ENCODE assay signal across 17 cellular contexts in genomic region chr12:56709759-56710376, GRCh38. TPM values are rescaled to one million over a fixed set of nuclear protein-coding genes. Genes with fewer than 3 reads are reported as not detected.
DNase-seq lines count a peak whose midpoint lies in the region; ATAC-seq and TF ChIP-seq lines count a peak whose summit lies in the region.
"Had no signal": no experiment of that assay in that cellular context is flagged by ENCODE, and none has a peak within 500 bp of the region (broad histone marks: within the 10 kb centered on the region; RNA-seq: fewer than 3 reads in every experiment).

No MANE protein-coding gene starts in this region.

- H3K9me3 Mint-ChIP-seq in activated T-cell treated with anti-CD3 and anti-CD28 coated beads, Interleukin-2, amount 50 U/mL, for 72 hours: no peaks in the 10 kb centered on the region
- H3K9me3 Mint-ChIP-seq in central memory CD8-positive, alpha-beta T cell: no peaks in the 10 kb centered on the region
- no peaks in the 10 kb centered on the region for H3K9me3 Mint-ChIP-seq in stimulated activated memory B cell treated with anti-CD40 and anti-IgM and Interleukin-4, amounts not matched to agents 10 μg/mL and 1 μg/mL and 100 μg/mL, for 72 hours
- H3K9me3 Mint-ChIP-seq: activated CD4-positive, alpha-beta memory T cell treated with anti-CD3 and anti-CD28 coated beads, Interleukin-2, amount 10 ng/mL, durations not matched to agents 7 days and 5 days; stimulated activated naive CD8-positive, alpha-beta T cell treated with anti-CD3 and anti-CD28 coated beads, Interleukin-15, Interleukin-2, amounts not matched to agents 100 ng/mL and 50 ng/mL, for 24 hours had no signal

- peaks cover 5% of the 10 kb centered on the region for H3K4me1 Mint-ChIP-seq in activated T-cell treated with anti-CD3 and anti-CD28 coated beads, Interleukin-2, amount 50 U/mL, for 72 hours (ENCODE audit: low read depth)
- H3K4me1 Mint-ChIP-seq in central memory CD8-positive, alpha-beta T cell: no peaks in the 10 kb centered on the region
- no peaks in the 10 kb centered on the region for H3K4me1 Mint-ChIP-seq in stimulated activated memory B cell treated with anti-CD40 and anti-IgM and Interleukin-4, amounts not matched to agents 10 μg/mL and 1 μg/mL and 100 μg/mL, for 72 hours

- H3K36me3 Mint-ChIP-seq in activated T-cell treated with anti-CD3 and anti-CD28 coated beads, Interleukin-2, amount 50 U/mL, for 72 hours (ENCODE audit: insufficient read depth in 2 of 2): peaks cover 4 to 20% of the 10 kb centered on the region in 2 donors
- peaks cover 38% of the 10 kb centered on the region for H3K36me3 Mint-ChIP-seq in central memory CD8-positive, alpha-beta T cell (ENCODE audit: insufficient read depth)
- peaks cover 25% of the 10 kb centered on the region for H3K36me3 Mint-ChIP-seq in stimulated activated memory B cell treated with anti-CD40 and anti-IgM and Interleukin-4, amounts not matched to agents 10 μg/mL and 1 μg/mL and 100 μg/mL, for 72 hours

- no peak overlapping the region for H3K4me3 ChIP-seq in HUES48 (ENCODE audit: low read depth, low read length)
- no peak overlapping the region for H3K4me3 ChIP-seq in BE2C (ENCODE audit: low read depth, low read length)
- H3K4me3 ChIP-seq: breast epithelium, upper lobe of right lung had no signal

- no peak overlapping the region for H3K4me3 Mint-ChIP-seq in activated T-cell treated with anti-CD3 and anti-CD28 coated beads, Interleukin-2, amount 50 U/mL, for 72 hours
- H3K4me3 Mint-ChIP-seq in central memory CD8-positive, alpha-beta T cell: no peak overlapping the region
- H3K4me3 Mint-ChIP-seq in stimulated activated memory B cell treated with anti-CD40 and anti-IgM and Interleukin-4, amounts not matched to agents 10 μg/mL and 1 μg/mL and 100 μg/mL, for 72 hours: no peak overlapping the region
- H3K4me3 Mint-ChIP-seq: activated CD4-positive, alpha-beta memory T cell treated with anti-CD3 and anti-CD28 coated beads, Interleukin-2, amount 10 ng/mL, durations not matched to agents 7 days and 5 days; stimulated activated naive CD8-positive, alpha-beta T cell treated with anti-CD3 and anti-CD28 coated beads, Interleukin-15, Interleukin-2, amounts not matched to agents 100 ng/mL and 50 ng/mL, for 24 hours had no signal

- no peak for TF ChIP-seq CTCF in BE2C (IDR thresholded peaks at IDR 0.05; ENCODE audit: low read depth, low read length)

- no peak overlapping the region for H3K9ac ChIP-seq in HUES48 (ENCODE audit: low read depth, low read length)

- peak overlapping the region; percentile 18 for H3K27ac ChIP-seq in HUES48 (ENCODE audit: low read depth, low read length)
- H3K27ac ChIP-seq: breast epithelium, neutrophil, upper lobe of right lung had no signal

- peak; percentile 20 to 25 for ATAC-seq in activated T-cell treated with anti-CD3 and anti-CD28 coated beads, Interleukin-2, amount 50 U/mL, for 72 hours (replicated peaks in 1 of 2)
- ATAC-seq in central memory CD8-positive, alpha-beta T cell (replicated peaks; ENCODE audit: extremely low read depth, poor library complexity, severe bottlenecking): no peak
- no peak for ATAC-seq in stimulated activated memory B cell treated with anti-CD40 and anti-IgM and Interleukin-4, amounts not matched to agents 10 μg/mL and 1 μg/mL and 100 μg/mL, for 72 hours
- ATAC-seq in HG02571 (IDR thresholded peaks at IDR 0.05; ENCODE audit: unreplicated experiment): no peak
- ATAC-seq: upper lobe of right lung had no signal

- DNase-seq in activated T-cell treated with anti-CD3 and anti-CD28 coated beads, Interleukin-2, amount 50 U/mL, for 72 hours: no peak
- DNase-seq in activated T-cell treated with anti-CD3 and anti-CD28 coated beads, Interleukin-2, amount 50 U/mL, for 1 hour: no peak
- DNase-seq in central memory CD8-positive, alpha-beta T cell (ENCODE audit: low spot score in 2 of 2): no peak
- DNase-seq in BE2C (no peak), NCI-H345 treated with DMSO at 0.1 percent for 48 hours (lab: John Stamatoyannopoulos, UW; ENCODE audit: unreplicated experiment) (no peak)
- DNase-seq: activated CD4-positive, alpha-beta memory T cell treated with anti-CD3 and anti-CD28 coated beads, Interleukin-2, amount 10 ng/mL, durations not matched to agents 7 days and 5 days; dermis blood vessel endothelial cell; NCI-H1436 treated with DMSO at 0.1 percent for 48 hours; NCI-H2171 treated with DMSO at 0.1 percent for 48 hours; NCI-H774 had no signal

- H3K27me3 Mint-ChIP-seq in activated T-cell treated with anti-CD3 and anti-CD28 coated beads, Interleukin-2, amount 50 U/mL, for 72 hours (ENCODE audit: low read depth): no peaks in the 10 kb centered on the region
- H3K27me3 Mint-ChIP-seq in central memory CD8-positive, alpha-beta T cell: no peaks in the 10 kb centered on the region
- H3K27me3 Mint-ChIP-seq in stimulated activated memory B cell treated with anti-CD40 and anti-IgM and Interleukin-4, amounts not matched to agents 10 μg/mL and 1 μg/mL and 100 μg/mL, for 72 hours: no peaks in the 10 kb centered on the region
- H3K27me3 Mint-ChIP-seq: activated CD4-positive, alpha-beta memory T cell treated with anti-CD3 and anti-CD28 coated beads, Interleukin-2, amount 10 ng/mL, durations not matched to agents 7 days and 5 days; stimulated activated naive CD8-positive, alpha-beta T cell treated with anti-CD3 and anti-CD28 coated beads, Interleukin-15, Interleukin-2, amounts not matched to agents 100 ng/mL and 50 ng/mL, for 24 hours had no signal

- H3K27ac Mint-ChIP-seq in activated T-cell treated with anti-CD3 and anti-CD28 coated beads, Interleukin-2, amount 50 U/mL, for 72 hours: no peak overlapping the region
- H3K27ac Mint-ChIP-seq in central memory CD8-positive, alpha-beta T cell (ENCODE audit: low read depth): peak overlapping the region; percentile 42
- peak overlapping the region; percentile 59 for H3K27ac Mint-ChIP-seq in stimulated activated memory B cell treated with anti-CD40 and anti-IgM and Interleukin-4, amounts not matched to agents 10 μg/mL and 1 μg/mL and 100 μg/mL, for 72 hours
- H3K27ac Mint-ChIP-seq: activated CD4-positive, alpha-beta memory T cell treated with anti-CD3 and anti-CD28 coated beads, Interleukin-2, amount 10 ng/mL, durations not matched to agents 7 days and 5 days had no signal

- H3K9me3 ChIP-seq in HUES48 (ENCODE audit: control insufficient read depth, insufficient read depth, low read length) (no peaks in the 10 kb centered on the region), BE2C (no peaks in the 10 kb centered on the region)
- H3K9me3 ChIP-seq: breast epithelium, neutrophil, upper lobe of right lung had no signal

- H3K4me1 ChIP-seq in HUES48 (ENCODE audit: control insufficient read depth, insufficient read depth, low read length) (no peaks in the 10 kb centered on the region), BE2C (no peaks in the 10 kb centered on the region)
- H3K4me1 ChIP-seq: upper lobe of right lung had no signal

- H3K27me3 ChIP-seq in HUES48 (ENCODE audit: control insufficient read depth, insufficient read depth, low read length): no peaks in the 10 kb centered on the region
- H3K27me3 ChIP-seq in BE2C: no peaks in the 10 kb centered on the region
- H3K27me3 ChIP-seq: breast epithelium, neutrophil, upper lobe of right lung had no signal

- H3K36me3 ChIP-seq in HUES48 (ENCODE audit: control insufficient read depth, insufficient read depth, low read length) (peaks cover 40% of the 10 kb centered on the region), BE2C (peaks cover 41% of the 10 kb centered on the region)
- H3K36me3 ChIP-seq: breast epithelium had no signal

RNA-seq across cellular contexts. Expression of gene NACA, which starts 15.2 kb away (rescaled TPM):
- total RNA-seq in activated T-cell treated with anti-CD3 and anti-CD28 coated beads, Interleukin-2, amount 50 U/mL, for 72 hours: 100 to 1,000 TPM; 903 to 922 TPM
- 1,068 TPM for polyA plus RNA-seq in BE2C (2012; ENCODE audit: insufficient read depth, insufficient read length, low read depth)

RNA-seq across cellular contexts. Expression of gene PTGES3, which starts 21.8 kb away (rescaled TPM):
- total RNA-seq in activated T-cell treated with anti-CD3 and anti-CD28 coated beads, Interleukin-2, amount 50 U/mL, for 72 hours: 100 to 1,000 TPM; 166 to 192 TPM
- polyA plus RNA-seq in BE2C (2012; ENCODE audit: insufficient read depth, insufficient read length, low read depth): 219 TPM

RNA-seq across cellular contexts. Expression of gene PRIM1, which starts 42.3 kb away (rescaled TPM):
- 10 to 100 TPM; 84.5 to 96.4 TPM for total RNA-seq in activated T-cell treated with anti-CD3 and anti-CD28 coated beads, Interleukin-2, amount 50 U/mL, for 72 hours
- 4.0 TPM for polyA plus RNA-seq in BE2C (2012; ENCODE audit: insufficient read depth, insufficient read length, low read depth)

RNA-seq across cellular contexts. Expression of gene HSD17B6, which starts 53.3 kb away (rescaled TPM):
- total RNA-seq in activated T-cell treated with anti-CD3 and anti-CD28 coated beads, Interleukin-2, amount 50 U/mL, for 72 hours: 1 to 10 TPM; 6.6 to 7.3 TPM
- polyA plus RNA-seq in BE2C (2012; ENCODE audit: insufficient read depth, insufficient read length, low read depth): 5.7 TPM
- total RNA-seq: dermis blood vessel endothelial cell had no signal

Comparison
In these comparisons a context has a peak if more than half of its experiments do, and no peak if none do; other contexts are left out.
1. ATAC-seq: peak in activated T-cell treated with anti-CD3 and anti-CD28 coated beads, Interleukin-2, amount 50 U/mL, for 72 hours (2 of 2); none in central memory CD8-positive, alpha-beta T cell (single experiment), stimulated activated memory B cell treated with anti-CD40 and anti-IgM and Interleukin-4, amounts not matched to agents 10 μg/mL and 1 μg/mL and 100 μg/mL, for 72 hours (single experiment) and HG02571 (single experiment).